ENCODE assay signal across 1 cellular context in genomic region chr2:174005801-174006419, GRCh38.
TF ChIP-seq lines count a peak whose summit lies in the region.

No MANE protein-coding gene starts in this region.

TF ChIP-seq in K562, 482 proteins besides CTCF, POLR2A, EP300 and RAD21 (continued from another document):
- TF ChIP-seq PBX2 (CRISPR knock-in tag; IDR thresholded peaks at IDR 0.05; ENCODE audit: low read depth) (no peak), PBX2 (tag; conservative IDR thresholded peaks at IDR 0.05; ENCODE audit: low read depth) (no peak), NR4A1 (CRISPR knock-in tag; IDR thresholded peaks at IDR 0.05) (no peak), NR4A1 (tag; IDR thresholded peaks at IDR 0.05) (no peak), BCOR (IDR thresholded peaks at IDR 0.05) (no peak)
